ENCODE assay signal across 11 cellular contexts in the genomic region with DNA sequence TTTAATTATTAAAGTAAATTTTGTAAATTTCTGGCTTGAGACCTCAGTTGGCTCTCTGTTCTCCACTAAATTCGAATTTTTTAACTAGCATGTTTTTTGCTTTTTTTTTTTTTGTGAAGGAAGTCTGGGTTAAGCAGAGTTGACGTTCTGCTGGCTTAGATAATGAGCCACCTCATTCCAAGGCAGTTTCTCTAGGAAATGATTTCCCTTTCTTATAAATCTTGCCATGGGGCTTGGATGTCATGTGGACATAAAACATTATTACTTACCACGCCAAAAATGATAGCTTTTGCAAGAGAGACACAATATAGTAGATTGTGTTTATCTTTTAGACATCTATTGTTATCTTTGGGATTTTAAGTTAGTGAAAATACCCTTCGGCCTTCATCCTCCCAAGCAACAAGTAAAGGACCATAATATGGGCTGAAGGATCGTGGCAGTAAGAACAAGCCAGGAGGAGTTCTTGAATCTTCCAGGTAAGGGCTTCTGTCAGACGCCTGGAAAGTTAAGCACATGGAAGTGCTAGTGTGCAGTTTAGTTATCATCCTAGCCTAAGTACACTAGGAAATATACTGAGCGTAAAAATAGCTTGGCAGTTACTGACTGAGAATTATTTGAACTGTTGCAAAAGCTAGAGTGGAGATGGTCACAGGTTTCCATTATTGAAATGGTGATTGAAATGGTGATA. TPM values are rescaled to one million over a fixed set of nuclear protein-coding genes. Genes with fewer than 3 reads are reported as not detected.
DNase-seq lines count a peak whose midpoint lies in the region; FAIRE-seq and TF ChIP-seq lines count a peak whose summit lies in the region.
"Had no signal": no experiment of that assay in that cellular context is flagged by ENCODE, and none has a peak within 500 bp of the region (broad histone marks: within the 10 kb centered on the region; RNA-seq: fewer than 3 reads in every experiment).

No MANE protein-coding gene starts in this region.

- H3K4me3 ChIP-seq in Loucy (ENCODE audit: low read length, poor library complexity, severe bottlenecking), result no peak overlapping the region
- H3K4me3 ChIP-seq in mesodermal cell (ENCODE audit: extremely low read depth, insufficient read depth, low read length, poor library complexity, severe bottlenecking), result no peak overlapping the region
- H3K4me3 ChIP-seq in trophoblast cell (ENCODE audit: low read depth, low read length), result no peak overlapping the region
- H3K4me3 ChIP-seq: BLaER1 had no signal

- H4K8ac ChIP-seq in trophoblast cell (ENCODE audit: low read depth, low read length), result peak overlapping the region; percentile 19

- peak overlapping the region; percentile 46 for H3K4ac ChIP-seq in trophoblast cell (ENCODE audit: low read depth, low read length)

- peak overlapping the region; percentile 24 for H4K91ac ChIP-seq in trophoblast cell (ENCODE audit: low read depth, low read length)

- FAIRE-seq in TTC549 (lab: Jason Lieb, UNC), result peak; percentile 79

- H3K4me1 ChIP-seq in Loucy (ENCODE audit: insufficient read depth, low read length, poor library complexity, severe bottlenecking), result peaks cover 19% of the 10 kb centered on the region
- peaks cover 59% of the 10 kb centered on the region for H3K4me1 ChIP-seq in mesodermal cell (ENCODE audit: control insufficient read depth, insufficient read depth, low read length, poor library complexity, severe bottlenecking)
- H3K4me1 ChIP-seq in trophoblast cell (ENCODE audit: control insufficient read depth in 1 of 2, insufficient read depth in 2 of 2, low read length in 2 of 2), result peaks cover 0 to 2% of the 10 kb centered on the region in 2 experiments
- H3K4me1 ChIP-seq: BLaER1 had no signal

- H3K23ac ChIP-seq in trophoblast cell (ENCODE audit: low read length), result no peak overlapping the region

- H3K4me2 ChIP-seq in Loucy (ENCODE audit: low read depth, low read length, poor library complexity, severe bottlenecking), result no peak overlapping the region
- H3K4me2 ChIP-seq in trophoblast cell (ENCODE audit: low read length), result no peak overlapping the region
- H3K4me2 ChIP-seq: BLaER1 had no signal

- H3K27ac ChIP-seq in mesodermal cell (ENCODE audit: low read depth, low read length, severe bottlenecking) (peak overlapping the region; percentile 17), trophoblast cell (ENCODE audit: low read depth, low read length) (no peak overlapping the region)
- H3K27ac ChIP-seq: BLaER1 had no signal

- H3K9me3 ChIP-seq in Loucy (ENCODE audit: insufficient read depth, low read depth, low read length), result no peaks in the 10 kb centered on the region
- no peaks in the 10 kb centered on the region for H3K9me3 ChIP-seq in mesodermal cell (ENCODE audit: control insufficient read depth, low read length)
- H3K9me3 ChIP-seq in trophoblast cell (ENCODE audit: insufficient read depth, low read depth, low read length), result no peaks in the 10 kb centered on the region
- H3K9me3 ChIP-seq: BLaER1 had no signal

- H3K9ac ChIP-seq in Loucy (ENCODE audit: low read depth, low read length, poor library complexity, severe bottlenecking) (no peak overlapping the region), trophoblast cell (ENCODE audit: low read length) (no peak overlapping the region)
- H3K9ac ChIP-seq: BLaER1 had no signal

- no peak for TF ChIP-seq CTCF in Loucy (conservative IDR thresholded peaks at IDR 0.05; ENCODE audit: low read length)
- no peak for TF ChIP-seq CTCF in GM20000 (IDR thresholded peaks at IDR 0.05; ENCODE audit: extremely low read depth, missing control alignments)

- H3K79me1 ChIP-seq in trophoblast cell (ENCODE audit: low read length), result peaks cover 2% of the 10 kb centered on the region

- H3K14ac ChIP-seq in trophoblast cell (ENCODE audit: low read length), result no peak overlapping the region

- H4K12ac ChIP-seq in trophoblast cell (ENCODE audit: low read depth, low read length), result no peak overlapping the region

- H3K27me3 ChIP-seq in Loucy (ENCODE audit: insufficient read depth, low read length, poor library complexity, severe bottlenecking) (no peaks in the 10 kb centered on the region), trophoblast cell (ENCODE audit: insufficient read depth, low read length) (no peaks in the 10 kb centered on the region)
- H3K27me3 ChIP-seq: BLaER1 had no signal

- no peaks in the 10 kb centered on the region for H4K20me1 ChIP-seq in Loucy (ENCODE audit: insufficient read depth, low read length, poor library complexity, severe bottlenecking)
- H4K20me1 ChIP-seq: BLaER1 had no signal

- peak overlapping the region; percentile 71 for H3K18ac ChIP-seq in trophoblast cell (ENCODE audit: low read length)

- H2BK5ac ChIP-seq in trophoblast cell (ENCODE audit: low read depth, low read length, poor library complexity), result peak overlapping the region; percentile 49

- WGBS in mesodermal cell (ENCODE audit: insufficient coverage in 2 of 2), 2 experiments, result 92 to 100% methylated on average over 1 to 2 of the region's 7 CpGs
- no CpG with 5 or more reads among the region's 7 CpGs for WGBS in trophoblast cell (ENCODE audit: extremely low coverage, insufficient coverage, insufficient read length)

- H3K36me3 ChIP-seq in Loucy (ENCODE audit: insufficient read depth, low read length), result no peaks in the 10 kb centered on the region
- peaks cover 4% of the 10 kb centered on the region for H3K36me3 ChIP-seq in mesodermal cell (ENCODE audit: control insufficient read depth, insufficient read depth, low read length)
- no peaks in the 10 kb centered on the region for H3K36me3 ChIP-seq in trophoblast cell (ENCODE audit: control insufficient read depth in 1 of 2, insufficient read depth in 2 of 2, low read length in 2 of 2)
- H3K36me3 ChIP-seq: BLaER1 had no signal

- no peak overlapping the region for H2AK5ac ChIP-seq in trophoblast cell (ENCODE audit: low read length)

- no peak for DNase-seq in trophoblast cell
- DNase-seq in COLO829 (ENCODE audit: low spot score), result no peak
- DNase-seq in foreskin melanocyte, result no peak
- no peak for DNase-seq in GM20000 (ENCODE audit: low spot score)
- DNase-seq in activated CD8-positive, alpha-beta memory T cell treated with anti-CD3 and anti-CD28 coated beads, Interleukin-2, amount 50 U/mL, for 4 hours, result no peak
- DNase-seq: AML-193; CD8-positive, alpha-beta memory T cell had no signal

- H3K79me2 ChIP-seq in Loucy (ENCODE audit: insufficient read depth, low read length), result no peaks in the 10 kb centered on the region
- H3K79me2 ChIP-seq in trophoblast cell (ENCODE audit: control insufficient read depth, insufficient read depth, low read length, poor library complexity), result no peaks in the 10 kb centered on the region

- H2BK12ac ChIP-seq in trophoblast cell (ENCODE audit: low read length), result peak overlapping the region; percentile 95

- H2AFZ ChIP-seq in Loucy (ENCODE audit: low read length) (0 out of 2 replicates have a peak overlapping the region, but pooled peaks have one; percentile 16), trophoblast cell (ENCODE audit: insufficient read depth, low read length, poor library complexity) (no peak overlapping the region)

- H3K9me2 ChIP-seq in Loucy (replicated peaks; ENCODE audit: low read depth, low read length), result no peaks in the 10 kb centered on the region

- H2BK120ac ChIP-seq in trophoblast cell (ENCODE audit: insufficient read depth, low read length, poor library complexity), result peak overlapping the region; percentile 60

- H3F3A ChIP-seq in Loucy (ENCODE audit: low read depth), result 0 out of 2 replicates have a peak, but pooled peaks cover 2% of the 10 kb centered on the region

RNA-seq across cellular contexts. Expression of a gene that starts 30.7 kb away (rescaled TPM):
- 99.8 TPM for polyA plus RNA-seq in mesodermal cell (2013, experiment 1 of 2)
- polyA plus RNA-seq in mesodermal cell (2013, experiment 2 of 2), result 97.2 TPM
- 39.0 and 41.3 TPM in 2 replicates for polyA plus RNA-seq in trophoblast cell (2013)
- polyA plus RNA-seq: CD8-positive, alpha-beta memory T cell had no signal
